28 cellular contexts compared by ENCODE assay signal in genomic region chr9:36858805-36859375, GRCh38.
A peak's percentile ranks its signal among the peaks of the same experiment; 100 is the strongest.
DNase-seq lines count a peak whose midpoint lies in the region; ATAC-seq and TF ChIP-seq lines count a peak whose summit lies in the region.
"Had no signal": no experiment of that assay in that cellular context is flagged by ENCODE, and none has a peak within 500 bp of the region (broad histone marks: within the 10 kb centered on the region; RNA-seq: fewer than 3 reads in every experiment).

No MANE protein-coding gene starts in this region.

- H3K4me3 Mint-ChIP-seq in MCF 10A (ENCODE audit: unreplicated experiment), result no peak overlapping the region
- H3K4me3 Mint-ChIP-seq in nephron progenitor cell, result peak overlapping the region; percentile 39
- H3K4me3 Mint-ChIP-seq: activated naive CD8-positive, alpha-beta T cell; effector memory CD8-positive, alpha-beta T cell; natural killer cell treated with Interleukin-12 subunit alpha and Interleukin-12 subunit beta and Interleukin-15 and Interleukin-18, amount 100 ng/mL, for 72 hours had no signal

- H3K4me1 Mint-ChIP-seq in MCF 10A (ENCODE audit: insufficient read depth, unreplicated experiment) (no peaks in the 10 kb centered on the region), nephron progenitor cell (peaks cover 68% of the 10 kb centered on the region)

- no peaks in the 10 kb centered on the region for H4K20me1 ChIP-seq in mammary epithelial cell (ENCODE audit: insufficient read depth, low read length)

- peak; percentile 84 for ATAC-seq in esophagus mucosa
- no peak for ATAC-seq in GM18867 (IDR thresholded peaks at IDR 0.05; ENCODE audit: unreplicated experiment)
- ATAC-seq in GM18870 (IDR thresholded peaks at IDR 0.05; ENCODE audit: unreplicated experiment), result no peak
- ATAC-seq: effector memory CD8-positive, alpha-beta T cell; left lung; natural killer cell treated with Interleukin-12 subunit alpha and Interleukin-12 subunit beta and Interleukin-15 and Interleukin-18, amount 100 ng/mL, for 72 hours had no signal

- DNase-seq in MCF 10A (ENCODE audit: unreplicated experiment) (peak; percentile 35), mammary epithelial cell (no peak), nephron progenitor cell (peak; percentile 59), NCI-H1092 treated with DMSO at 0.1 percent for 48 hours (lab: John Stamatoyannopoulos, UW) (no peak), ACHN (no peak)
- DNase-seq: activated effector memory CD4-positive, alpha-beta T cell treated with Interleukin-2 at 50 U/mL for 16 hours; activated T-cell treated with anti-CD3 and anti-CD28 coated beads for 4 hours; cortex of kidney; effector memory CD8-positive, alpha-beta T cell; EL; esophagus squamous epithelium; hippocampal formation; KBM-7; MM.1S; NCI-H1436; NCI-H2081 treated with DMSO at 0.1 percent for 48 hours; NCI-H345; NCI-H774; ovary; stimulated activated CD4-positive, alpha-beta T cell treated with anti-CD3 and anti-CD28 coated beads, Interleukin-2, amount 100 ng/mL, for 24 hours; upper lobe of left lung had no signal

- 70% methylated on average over 19 of the region's 23 CpGs for WGBS in mammary epithelial cell (ENCODE audit: low coverage, missing lambda C conversion rate)

- CTCF ChIA-PET in MCF 10A (lab: Yijun Ruan, JAX) (interaction anchor here (0.5 kb wide), 1 partner anchor 72 kb away, joined by 3 read pairs; no protein-coding TSS in a partner anchor), mammary epithelial cell (lab: Charles Lee; ENCODE audit: low non-redundant PET) (no interaction called here)

- in situ Hi-C loops in mammary epithelial cell (cut with MboI; ENCODE audit: low sequenced_read_pairs in 2 of 2), result loop anchor here in 1 of 2 donors (25.0 kb wide), 1 partner anchor 528 kb away; no protein-coding TSS in a partner anchor
- in situ Hi-C loops in ACHN (cut with HindIII; ENCODE audit: low pct_ligation_motif_present, low pct_unique_long_range_greater_than_20kb, low sequenced_read_pairs), result no loop called here

- H3K4me3 ChIP-seq in mammary epithelial cell (replicated peaks in 1 of 3; ENCODE audit: insufficient read depth in 1 of 3, low read depth in 2 of 3, low read length in 3 of 3), result no peak overlapping the region
- H3K4me3 ChIP-seq: esophagus squamous epithelium, left lung, ovary, upper lobe of left lung had no signal

- no peaks in the 10 kb centered on the region for H3K9me3 Mint-ChIP-seq in MCF 10A (ENCODE audit: unreplicated experiment)
- no peaks in the 10 kb centered on the region for H3K9me3 Mint-ChIP-seq in nephron progenitor cell
- H3K9me3 Mint-ChIP-seq: effector memory CD8-positive, alpha-beta T cell; natural killer cell treated with Interleukin-12 subunit alpha and Interleukin-12 subunit beta and Interleukin-15 and Interleukin-18, amount 100 ng/mL, for 72 hours had no signal

- no peaks in the 10 kb centered on the region for H3K9me3 ChIP-seq in mammary epithelial cell (replicated peaks; ENCODE audit: insufficient read depth, low read length)
- H3K9me3 ChIP-seq: esophagus squamous epithelium, left lung, ovary, upper lobe of left lung had no signal

- H3K27ac ChIP-seq in mammary epithelial cell (ENCODE audit: insufficient read depth, low read depth, low read length), result no peak overlapping the region
- H3K27ac ChIP-seq: 22Rv1, esophagus squamous epithelium, left lung, ovary, upper lobe of left lung had no signal

- BruUV-seq in MCF 10A (replicated peaks; lab: Mats Ljungman, UMichigan) (no TSS peak), mammary epithelial cell (replicated peaks; lab: Mats Ljungman, UMichigan) (no TSS peak)

- dilution Hi-C loops in mammary epithelial cell (cut with HindIII; ENCODE audit: low sequenced_read_pairs), result loop anchor here (5.0 kb wide), 1 partner anchor 42 kb away; no protein-coding TSS in a partner anchor

- no peak overlapping the region for H3K9ac ChIP-seq in mammary epithelial cell (ENCODE audit: insufficient read depth, low read length)

- H3K27me3 Mint-ChIP-seq in MCF 10A (ENCODE audit: insufficient read depth, unreplicated experiment) (peaks cover under 1% of the 10 kb centered on the region), nephron progenitor cell (ENCODE audit: low read depth, poor library complexity) (peaks cover 39% of the 10 kb centered on the region)
- H3K27me3 Mint-ChIP-seq: activated naive CD8-positive, alpha-beta T cell had no signal

- H3K27me3 ChIP-seq in mammary epithelial cell (ENCODE audit: insufficient read depth, low read length), result peaks cover 2% of the 10 kb centered on the region
- H3K27me3 ChIP-seq: ovary, upper lobe of left lung had no signal

- H3K79me2 ChIP-seq in mammary epithelial cell (ENCODE audit: insufficient read depth, low read length), result no peaks in the 10 kb centered on the region

- H3K27ac Mint-ChIP-seq in MCF 10A (ENCODE audit: low read depth, unreplicated experiment) (no peak overlapping the region), nephron progenitor cell (peak overlapping the region; percentile 66)
- H3K27ac Mint-ChIP-seq: activated naive CD8-positive, alpha-beta T cell; effector memory CD8-positive, alpha-beta T cell; natural killer cell treated with Interleukin-12 subunit alpha and Interleukin-12 subunit beta and Interleukin-15 and Interleukin-18, amount 100 ng/mL, for 72 hours had no signal

- H3K36me3 Mint-ChIP-seq in MCF 10A (ENCODE audit: insufficient read depth, unreplicated experiment), result no peaks in the 10 kb centered on the region
- H3K36me3 Mint-ChIP-seq in nephron progenitor cell (ENCODE audit: low read depth), result no peaks in the 10 kb centered on the region
- H3K36me3 Mint-ChIP-seq: activated naive CD8-positive, alpha-beta T cell; natural killer cell treated with Interleukin-12 subunit alpha and Interleukin-12 subunit beta and Interleukin-15 and Interleukin-18, amount 100 ng/mL, for 72 hours had no signal

- intact Hi-C loops in MCF 10A (cut with micrococcal nuclease) (loop anchor here (10.0 kb wide), 1 partner anchor 224 kb away; no protein-coding TSS in a partner anchor), mammary epithelial cell (cut with micrococcal nuclease) (no loop called here)

- POLR2A ChIA-PET in MCF 10A (lab: Yijun Ruan, JAX), result interaction anchor here (0.6 kb wide), 1 partner anchor 42 kb away, joined by 3 read pairs; no protein-coding TSS in a partner anchor

- H3K36me3 ChIP-seq in mammary epithelial cell (ENCODE audit: insufficient read depth, low read length), result no peaks in the 10 kb centered on the region
- H3K36me3 ChIP-seq: esophagus squamous epithelium, left lung, ovary, upper lobe of left lung had no signal

- H2AFZ ChIP-seq in mammary epithelial cell (ENCODE audit: low read depth, low read length), result no peak overlapping the region

- no peaks in the 10 kb centered on the region for H3K4me1 ChIP-seq in mammary epithelial cell (ENCODE audit: insufficient read depth, low read length)
- H3K4me1 ChIP-seq: left lung, upper lobe of left lung had no signal

- no peak for TF ChIP-seq CTCF in MCF 10A (IDR thresholded peaks at IDR 0.05; ENCODE audit: unreplicated experiment)
- TF ChIP-seq CTCF in mammary epithelial cell (conservative IDR thresholded peaks at IDR 0.05 in 1 of 2, IDR thresholded peaks at IDR 0.05 in 1 of 2; ENCODE audit: extremely low read depth in 1 of 2, insufficient read depth in 1 of 2, low read depth in 1 of 2, low read length in 2 of 2), result no peak
- TF ChIP-seq CTCF in nephron progenitor cell (IDR thresholded peaks at IDR 0.05), result no peak

- no peak overlapping the region for H3K4me2 ChIP-seq in mammary epithelial cell (ENCODE audit: insufficient read depth, low read depth, low read length)

Comparison
In these comparisons a context has a peak if more than half of its experiments do, and no peak if none do; other contexts are left out.
1. DNase-seq: peak in MCF 10A (single experiment) and nephron progenitor cell (single experiment); none in mammary epithelial cell (single experiment), NCI-H1092 treated with DMSO at 0.1 percent for 48 hours (single experiment) and ACHN (single experiment).